Comparison of ENCODE assay signal across 2 cellular contexts in genomic region chr20:54014301-54014914, GRCh38.
TF ChIP-seq lines count a peak whose summit lies in the region.

No MANE protein-coding gene starts in this region.

TF ChIP-seq in GM12891, 5 proteins besides CTCF, POLR2A, EP300 and RAD21:
- TF ChIP-seq PAX5 (IDR thresholded peaks at IDR 0.05; ENCODE audit: insufficient read depth, low read length, severe bottlenecking): no peak
- no peak for TF ChIP-seq POU2F2 (IDR thresholded peaks at IDR 0.05; ENCODE audit: low read depth, low read length)
- TF ChIP-seq POLR2AphosphoS5 (IDR thresholded peaks at IDR 0.05; ENCODE audit: low read depth, low read length): no peak
- TF ChIP-seq SPI1 (IDR thresholded peaks at IDR 0.05; ENCODE audit: low read depth, low read length): no peak
- no peak for TF ChIP-seq TAF1 (IDR thresholded peaks at IDR 0.05; ENCODE audit: low read depth, low read length)

TF ChIP-seq in K562, 482 proteins besides CTCF, POLR2A, EP300 and RAD21:
- no peak for TF ChIP-seq ZNF282 (CRISPR knock-in tag; IDR thresholded peaks at IDR 0.05)
- TF ChIP-seq, protein P1, sequence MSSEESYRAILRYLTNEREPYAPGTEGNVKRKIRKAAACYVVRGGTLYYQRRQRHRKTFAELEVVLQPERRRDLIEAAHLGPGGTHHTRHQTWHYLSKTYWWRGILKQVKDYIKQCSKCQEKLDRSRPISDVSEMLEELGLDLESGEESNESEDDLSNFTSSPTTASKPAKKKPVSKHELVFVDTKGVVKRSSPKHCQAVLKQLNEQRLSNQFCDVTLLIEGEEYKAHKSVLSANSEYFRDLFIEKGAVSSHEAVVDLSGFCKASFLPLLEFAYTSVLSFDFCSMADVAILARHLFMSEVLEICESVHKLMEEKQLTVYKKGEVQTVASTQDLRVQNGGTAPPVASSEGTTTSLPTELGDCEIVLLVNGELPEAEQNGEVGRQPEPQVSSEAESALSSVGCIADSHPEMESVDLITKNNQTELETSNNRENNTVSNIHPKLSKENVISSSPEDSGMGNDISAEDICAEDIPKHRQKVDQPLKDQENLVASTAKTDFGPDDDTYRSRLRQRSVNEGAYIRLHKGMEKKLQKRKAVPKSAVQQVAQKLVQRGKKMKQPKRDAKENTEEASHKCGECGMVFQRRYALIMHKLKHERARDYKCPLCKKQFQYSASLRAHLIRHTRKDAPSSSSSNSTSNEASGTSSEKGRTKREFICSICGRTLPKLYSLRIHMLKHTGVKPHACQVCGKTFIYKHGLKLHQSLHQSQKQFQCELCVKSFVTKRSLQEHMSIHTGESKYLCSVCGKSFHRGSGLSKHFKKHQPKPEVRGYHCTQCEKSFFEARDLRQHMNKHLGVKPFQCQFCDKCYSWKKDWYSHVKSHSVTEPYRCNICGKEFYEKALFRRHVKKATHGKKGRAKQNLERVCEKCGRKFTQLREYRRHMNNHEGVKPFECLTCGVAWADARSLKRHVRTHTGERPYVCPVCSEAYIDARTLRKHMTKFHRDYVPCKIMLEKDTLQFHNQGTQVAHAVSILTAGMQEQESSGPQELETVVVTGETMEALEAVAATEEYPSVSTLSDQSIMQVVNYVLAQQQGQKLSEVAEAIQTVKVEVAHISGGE (CRISPR knock-in tag; IDR thresholded peaks at IDR 0.05): peak in 1 of 3 experiments; percentile 87; a peak in 2 of 6 replicates
TF ChIP-seq in K562: peak in this region for 1.
